1 cellular context compared by ENCODE assay signal in the genomic region with DNA sequence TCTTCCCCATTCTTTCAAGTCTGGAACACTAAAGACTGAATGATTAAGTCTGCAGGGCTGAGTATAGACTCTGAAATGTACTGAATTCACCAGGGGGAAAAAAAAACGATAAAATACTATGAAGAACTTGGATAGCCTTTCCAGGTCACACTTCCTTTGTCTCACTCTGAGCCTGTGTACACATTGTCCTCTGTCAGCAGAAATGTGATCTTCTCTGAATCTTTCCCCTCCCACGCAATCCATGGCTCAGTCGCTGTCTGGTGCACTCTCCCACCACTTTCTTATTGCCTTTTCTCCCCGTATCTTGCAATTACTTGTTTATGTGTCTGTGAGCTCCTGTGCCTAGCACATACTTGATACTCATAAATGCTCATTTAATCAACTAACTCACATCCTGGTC.
TF ChIP-seq lines count a peak whose summit lies in the region.

No MANE protein-coding gene starts in this region.

TF ChIP-seq in HEK293, 187 proteins besides CTCF, POLR2A, EP300 and RAD21 (continued from another document):
- TF ChIP-seq, protein P1, sequence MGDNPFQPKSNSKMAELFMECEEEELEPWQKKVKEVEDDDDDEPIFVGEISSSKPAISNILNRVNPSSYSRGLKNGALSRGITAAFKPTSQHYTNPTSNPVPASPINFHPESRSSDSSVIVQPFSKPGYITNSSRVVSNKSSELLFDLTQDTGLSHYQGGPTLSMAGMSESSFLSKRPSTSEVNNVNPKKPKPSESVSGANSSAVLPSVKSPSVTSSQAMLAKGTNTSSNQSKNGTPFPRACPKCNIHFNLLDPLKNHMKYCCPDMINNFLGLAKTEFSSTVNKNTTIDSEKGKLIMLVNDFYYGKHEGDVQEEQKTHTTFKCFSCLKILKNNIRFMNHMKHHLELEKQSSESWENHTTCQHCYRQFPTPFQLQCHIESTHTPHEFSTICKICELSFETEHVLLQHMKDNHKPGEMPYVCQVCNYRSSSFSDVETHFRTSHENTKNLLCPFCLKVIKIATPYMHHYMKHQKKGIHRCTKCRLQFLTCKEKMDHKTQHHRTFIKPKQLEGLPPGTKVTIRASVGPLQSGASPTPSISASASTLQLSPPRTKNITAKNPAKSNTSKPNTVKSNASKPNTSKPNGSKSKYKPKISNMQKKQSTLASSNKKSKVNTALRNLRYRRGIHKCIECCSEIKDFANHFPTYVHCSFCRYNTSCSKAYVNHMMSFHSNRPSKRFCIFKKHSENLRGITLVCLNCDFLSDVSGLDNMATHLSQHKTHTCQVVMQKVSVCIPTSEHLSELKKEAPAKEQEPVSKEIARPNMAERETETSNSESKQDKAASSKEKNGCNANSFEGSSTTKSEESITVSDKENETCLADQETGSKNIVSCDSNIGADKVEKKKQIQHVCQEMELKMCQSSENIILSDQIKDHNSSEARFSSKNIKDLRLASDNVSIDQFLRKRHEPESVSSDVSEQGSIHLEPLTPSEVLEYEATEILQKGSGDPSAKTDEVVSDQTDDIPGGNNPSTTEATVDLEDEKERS (tag by site-specific recombination; IDR thresholded peaks at IDR 0.05), result no peak
